In genomic region chr3:185504636-185505035, GRCh38 we compare ENCODE assay signal across 24 cellular contexts. TPM values are rescaled to one million over a fixed set of nuclear protein-coding genes. Genes with fewer than 3 reads are reported as not detected.
DNase-seq lines count a peak whose midpoint lies in the region; ATAC-seq, FAIRE-seq and TF ChIP-seq lines count a peak whose summit lies in the region.
"Had no signal": no experiment of that assay in that cellular context is flagged by ENCODE, and none has a peak within 500 bp of the region (broad histone marks: within the 10 kb centered on the region; RNA-seq: fewer than 3 reads in every experiment).

No MANE protein-coding gene starts in this region.

- H3K27me3 ChIP-seq in liver (ENCODE audit: control insufficient read depth in 4 of 4, insufficient read depth in 4 of 4, low read length in 3 of 4) (no peaks in the 10 kb centered on the region), HepG2 (ENCODE audit: control insufficient read depth in 1 of 2, insufficient read depth in 2 of 2, low read length in 2 of 2) (no peaks in the 10 kb centered on the region; a peak in 1 of 5 replicates), mucosa of stomach (ENCODE audit: control insufficient read depth, insufficient read depth, low read length) (no peaks in the 10 kb centered on the region)
- H3K27me3 ChIP-seq: MG63, SJSA1 had no signal

- TF ChIP-seq POLR2A in HepG2 (IDR thresholded peaks at IDR 0.05; ENCODE audit: insufficient read depth in 1 of 2, low read depth in 2 of 2, low read length in 2 of 2) = no peak

- no peak for TF ChIP-seq CTCF in liver (IDR thresholded peaks at IDR 0.05; ENCODE audit: low read depth, low read length, missing input control)
- no peak for TF ChIP-seq CTCF in HepG2 (CRISPR knock-in tag; IDR thresholded peaks at IDR 0.05)

- no peak for TF ChIP-seq RAD21 in liver (IDR thresholded peaks at IDR 0.05)
- no peak for TF ChIP-seq RAD21 in HepG2 (CRISPR knock-in tag; IDR thresholded peaks at IDR 0.05)

- H3K4me2 ChIP-seq in HepG2 (ENCODE audit: low read depth, low read length) = no peak overlapping the region
- H3K4me2 ChIP-seq: GM23338 had no signal

- BruUV-seq in HepG2 (replicated peaks; lab: Mats Ljungman, UMichigan) = no TSS peak

- in situ Hi-C loops in HepG2 (cut with HindIII; ENCODE audit: extremely low pct_ligation_motif_present, low pct_unique_long_range_greater_than_20kb) = no loop called here

- H3K36me3 ChIP-seq in liver (ENCODE audit: control insufficient read depth in 4 of 4, insufficient read depth in 3 of 4, low read depth in 1 of 4, low read length in 3 of 4) (no peaks in the 10 kb centered on the region), HepG2 (replicated peaks in 1 of 2; ENCODE audit: control insufficient read depth in 1 of 2, insufficient read depth in 2 of 2, low read length in 2 of 2) (no peaks in the 10 kb centered on the region), mucosa of stomach (ENCODE audit: control insufficient read depth, insufficient read depth, low read length) (no peaks in the 10 kb centered on the region)
- H3K36me3 ChIP-seq: HAP-1, MG63, SJSA1 had no signal

- no peak for FAIRE-seq in HepG2 (lab: Jason Lieb, UNC)
- FAIRE-seq: GM12892, HTR-8/SVneo, RCC 7860 had no signal

- ATAC-seq in HepG2 = no peak
- no peak for ATAC-seq in HG03354 (IDR thresholded peaks at IDR 0.05; ENCODE audit: poor library complexity, severe bottlenecking, unreplicated experiment)
- ATAC-seq: CD8-positive, alpha-beta T cell; GM23338 had no signal

- H3K9ac ChIP-seq in liver (ENCODE audit: low read depth in 1 of 2, low read length in 2 of 2) (no peak overlapping the region), HepG2 (ENCODE audit: insufficient read depth, low read depth, low read length) (no peak overlapping the region), mucosa of stomach (ENCODE audit: low read length) (peak overlapping the region; percentile 26)

- H3K9me3 ChIP-seq in liver (ENCODE audit: control insufficient read depth in 4 of 4, low read length in 3 of 4) = no peaks in the 10 kb centered on the region
- H3K9me3 ChIP-seq in HepG2 (ENCODE audit: low read length) = no peaks in the 10 kb centered on the region
- H3K9me3 ChIP-seq in mucosa of stomach (ENCODE audit: control insufficient read depth, low read length) = no peaks in the 10 kb centered on the region
- H3K9me3 ChIP-seq: HAP-1, MG63, SJSA1 had no signal

- H2AFZ ChIP-seq in HepG2 (ENCODE audit: low read length) = no peak overlapping the region
- H2AFZ ChIP-seq: GM23338 had no signal

- H3K27ac ChIP-seq in liver (ENCODE audit: low read depth in 1 of 2, low read length in 2 of 2) (no peak overlapping the region), HepG2 (ENCODE audit: extremely low read length, insufficient read depth, low read length) (no peak overlapping the region)
- H3K27ac ChIP-seq: SJSA1 had no signal

- no peaks in the 10 kb centered on the region for H3K79me2 ChIP-seq in HepG2 (ENCODE audit: insufficient read depth, low read length)

- intact Hi-C loops in HepG2 (cut with micrococcal nuclease; ENCODE audit: unreplicated experiment) = loop anchor here (10.0 kb wide), 1 partner anchor 50 kb away; the partner anchor contains the start of gene LIPH

- H3K4me1 ChIP-seq in liver (ENCODE audit: control insufficient read depth in 4 of 4, insufficient read depth in 4 of 4, low read length in 3 of 4) = no peaks in the 10 kb centered on the region
- H3K4me1 ChIP-seq in HepG2 (ENCODE audit: insufficient read depth, low read length) = peaks cover 27% of the 10 kb centered on the region
- H3K4me1 ChIP-seq in mucosa of stomach (ENCODE audit: control insufficient read depth, insufficient read depth, low read length) = peaks cover 27% of the 10 kb centered on the region
- H3K4me1 ChIP-seq: HAP-1, SJSA1 had no signal

- CTCF ChIA-PET in HepG2 (lab: Yijun Ruan, JAX; ENCODE audit: low intra/inter-chr PET ratio, low total read pairs) = no interaction called here

- TF ChIP-seq EP300 in HepG2 (IDR thresholded peaks at IDR 0.05; ENCODE audit: low read depth in 2 of 2, low read length in 2 of 2) (no peak), HepG2 (CRISPR knock-in tag; IDR thresholded peaks at IDR 0.05; ENCODE audit: borderline replicate concordance) (no peak)

- WGBS in liver = 57% methylated on average over 3 of the region's 3 CpGs
- WGBS in HepG2 (ENCODE audit: low lambda C conversion rate) = 32% methylated on average over 3 of the region's 3 CpGs

- H3K4me3 ChIP-seq in liver (ENCODE audit: low read depth in 1 of 3, low read length in 3 of 3) (no peak overlapping the region), HepG2 (replicated peaks in 1 of 3; ENCODE audit: insufficient read depth in 1 of 3, low read depth in 2 of 3, low read length in 3 of 3) (no peak overlapping the region), mucosa of stomach (ENCODE audit: low read length) (no peak overlapping the region)
- H3K4me3 ChIP-seq: GM23338, HAP-1, MG63, SJSA1 had no signal

- no peaks in the 10 kb centered on the region for H4K20me1 ChIP-seq in HepG2 (ENCODE audit: insufficient read depth, low read length)

- POLR2A ChIA-PET in HepG2 (lab: Yijun Ruan, JAX) = no interaction called here

- DNase-seq in HepG2 (ENCODE audit: low spot score) (no peak), fibroblast of gingiva (ENCODE audit: low read depth) (peak; percentile 6), NCI-H69 (lab: John Stamatoyannopoulos, UW) (no peak)
- no peak for DNase-seq in activated naive CD4-positive, alpha-beta T cell (lab: John Stamatoyannopoulos, UW)
- DNase-seq: AML-193; C1 segment of cervical spinal cord; CD8-positive, alpha-beta T cell; DMS153; IMR-90; Karpas-422; MG63; NCI-H1048; NCI-H1417 treated with DMSO at 0.1 percent for 48 hours; NCI-H187 had no signal

TF ChIP-seq in liver, 16 proteins besides CTCF, POLR2A, EP300 and RAD21:
- TF ChIP-seq FOXA1 (IDR thresholded peaks at IDR 0.05) (no peak), FOXA2 (IDR thresholded peaks at IDR 0.05) (peak; percentile 46)

RNA-seq across cellular contexts. Expression of gene TMEM41A, which starts 5.8 kb away (rescaled TPM):
- total RNA-seq in liver (10 to 100 TPM in 1 of 2 donors, 1 to 10 TPM in 1; 9.5 to 10.9 TPM), HepG2 (2016; rRNA removed; fragmentation: Illumina TruSeq; extraction: Trizol) (24.2 and 40.0 TPM in 2 replicates)
- polyA plus RNA-seq in liver (10 to 100 TPM; 14.8 to 19.6 TPM), HepG2 (2011; rRNA removed) (27.9 and 30.0 TPM in 2 replicates)
- total RNA-seq in HepG2 (2016; cell fraction: cytosol; rRNA removed; fragmentation: Illumina TruSeq; extraction: Trizol; ENCODE audit: low read depth) = 13.6 and 15.2 TPM in 2 replicates
- 24.9 and 39.6 TPM in 2 replicates for total RNA-seq in HepG2 (2016; cell fraction: insoluble cytoplasmic fraction; rRNA removed; fragmentation: Illumina TruSeq; extraction: Trizol)
- 29.5 and 32.0 TPM in 2 replicates for total RNA-seq in HepG2 (2016; cell fraction: membrane; rRNA removed; fragmentation: Illumina TruSeq; extraction: Trizol)
- 45.6 and 52.4 TPM in 2 replicates for total RNA-seq in HepG2 (2016; cell fraction: nucleus; rRNA removed; fragmentation: Illumina TruSeq; extraction: Trizol)
- 19.8 and 29.4 TPM in 2 replicates for polyA plus RNA-seq in HepG2 (2011; cell fraction: cytosol; rRNA removed)
- polyA plus RNA-seq in HepG2 (2011; cell fraction: nucleus; rRNA removed) = 25.5 and 31.3 TPM in 2 replicates
- 18.7 and 20.4 TPM in 2 replicates for polyA plus RNA-seq in HepG2 (2012)
- polyA plus RNA-seq in HepG2 (2016; cell fraction: cytosol; fragmentation: Illumina TruSeq; extraction: Trizol; ENCODE audit: low read depth) = 7.9 and 8.4 TPM in 2 replicates
- polyA plus RNA-seq in HepG2 (2016; cell fraction: insoluble cytoplasmic fraction; fragmentation: Illumina TruSeq; extraction: Trizol; ENCODE audit: low read depth) = 28.3 and 31.2 TPM in 2 replicates
- 19.0 and 19.8 TPM in 2 replicates for polyA plus RNA-seq in HepG2 (2016; cell fraction: membrane; fragmentation: Illumina TruSeq; extraction: Trizol; ENCODE audit: low read depth)
- 61.2 and 62.8 TPM in 2 replicates for polyA plus RNA-seq in HepG2 (2016; cell fraction: nucleus; fragmentation: Illumina TruSeq; extraction: Trizol; ENCODE audit: insufficient read depth, low read depth)
- 43.9 and 54.9 TPM in 2 replicates for polyA minus RNA-seq in HepG2 (2011; rRNA and poly(A)+ RNA removed; ENCODE audit: low replicate concordance)
- 13.8 and 18.0 TPM in 2 replicates for polyA minus RNA-seq in HepG2 (2011; cell fraction: cytosol; rRNA and poly(A)+ RNA removed)
- polyA minus RNA-seq in HepG2 (2011; cell fraction: nucleus; rRNA and poly(A)+ RNA removed) = 39.3 and 51.3 TPM in 2 replicates

RNA-seq across cellular contexts. Expression of gene LIPH, which starts 47.8 kb away (rescaled TPM):
- total RNA-seq in liver (under 1 TPM; under 0.01 to 0.23 TPM), HepG2 (2016; rRNA removed; fragmentation: Illumina TruSeq; extraction: Trizol) (0.09 TPM in 1 of 2 replicates, not detected in the other)
- polyA plus RNA-seq in liver (under 1 TPM in 1 of 2 donors, not detected in 1; 0.09 TPM), HepG2 (2011; rRNA removed) (0.29 and 0.34 TPM in 2 replicates)
- total RNA-seq in HepG2 (2016; cell fraction: cytosol; rRNA removed; fragmentation: Illumina TruSeq; extraction: Trizol; ENCODE audit: low read depth) = 0.20 TPM in 1 of 2 replicates, not detected in the other
- total RNA-seq in HepG2 (2016; cell fraction: insoluble cytoplasmic fraction; rRNA removed; fragmentation: Illumina TruSeq; extraction: Trizol) = 0.13 TPM in 2 replicates
- not detected in 2 replicates for total RNA-seq in HepG2 (2016; cell fraction: membrane; rRNA removed; fragmentation: Illumina TruSeq; extraction: Trizol)
- 0.19 and 1.1 TPM in 2 replicates for total RNA-seq in HepG2 (2016; cell fraction: nucleus; rRNA removed; fragmentation: Illumina TruSeq; extraction: Trizol)
- polyA plus RNA-seq in HepG2 (2011; cell fraction: cytosol; rRNA removed) = 0.20 and 0.45 TPM in 2 replicates
- 0.12 and 0.14 TPM in 2 replicates for polyA plus RNA-seq in HepG2 (2011; cell fraction: nucleus; rRNA removed)
- 0.32 and 0.95 TPM in 2 replicates for polyA plus RNA-seq in HepG2 (2012)
- polyA plus RNA-seq in HepG2 (2016; cell fraction: cytosol; fragmentation: Illumina TruSeq; extraction: Trizol; ENCODE audit: low read depth) = 0.03 TPM in 1 of 2 replicates, not detected in the other
- 0.05 and 0.11 TPM in 2 replicates for polyA plus RNA-seq in HepG2 (2016; cell fraction: insoluble cytoplasmic fraction; fragmentation: Illumina TruSeq; extraction: Trizol; ENCODE audit: low read depth)
- polyA plus RNA-seq in HepG2 (2016; cell fraction: membrane; fragmentation: Illumina TruSeq; extraction: Trizol; ENCODE audit: low read depth) = not detected in 2 replicates
- polyA plus RNA-seq in HepG2 (2016; cell fraction: nucleus; fragmentation: Illumina TruSeq; extraction: Trizol; ENCODE audit: insufficient read depth, low read depth) = 0.11 TPM in 1 of 2 replicates, not detected in the other
- polyA minus RNA-seq in HepG2 (2011; rRNA and poly(A)+ RNA removed; ENCODE audit: low replicate concordance) = 0.06 and 7.4 TPM in 2 replicates
- 1.2 TPM in 1 of 2 replicates, not detected in the other for polyA minus RNA-seq in HepG2 (2011; cell fraction: cytosol; rRNA and poly(A)+ RNA removed)
- 0.25 and 0.64 TPM in 2 replicates for polyA minus RNA-seq in HepG2 (2011; cell fraction: nucleus; rRNA and poly(A)+ RNA removed)
- total RNA-seq: CD8-positive, alpha-beta T cell; G401 had no signal
